Comparison of ENCODE assay signal across 13 cellular contexts in the genomic region with DNA sequence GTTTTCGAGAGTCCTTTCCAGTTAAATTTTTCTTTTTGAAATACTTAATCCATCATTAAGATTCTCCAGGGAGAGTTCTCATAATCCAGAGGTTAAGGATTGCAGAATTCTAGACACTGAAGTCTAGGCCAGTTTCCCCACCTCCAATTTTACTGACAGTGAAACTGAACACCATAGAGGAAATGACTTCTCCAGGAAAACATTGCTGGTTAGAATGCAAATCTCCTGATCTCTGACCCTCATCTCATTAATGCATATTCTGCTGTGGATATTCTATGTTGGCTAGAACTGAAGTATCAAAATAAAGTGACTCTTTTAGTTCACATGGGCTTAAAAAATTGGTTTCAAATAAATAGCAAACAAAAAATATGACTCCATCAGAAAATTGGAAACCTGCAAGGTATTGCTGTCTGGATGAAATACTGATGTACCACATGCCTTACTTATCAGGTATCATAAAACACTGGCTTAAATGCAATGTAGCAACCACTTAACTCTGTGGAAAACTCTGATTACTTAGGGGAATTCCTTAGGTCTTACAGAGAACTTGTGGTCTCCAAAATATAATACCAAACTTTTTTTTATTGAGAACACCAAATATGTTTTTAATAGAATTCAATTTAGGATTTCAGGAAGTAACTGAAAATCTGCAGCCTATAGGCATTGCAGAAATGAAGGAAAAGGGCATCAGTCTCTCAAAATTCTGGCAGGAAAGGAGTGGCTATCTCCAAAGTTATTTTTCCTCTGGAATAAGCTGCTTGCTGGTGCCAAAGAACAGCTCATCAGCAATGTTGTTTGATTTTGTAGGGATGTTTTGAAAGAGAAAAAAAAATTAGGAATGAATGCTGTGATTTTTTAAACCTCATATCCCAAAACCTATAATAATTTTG.
DNase-seq lines count a peak whose midpoint lies in the region; TF ChIP-seq lines count a peak whose summit lies in the region.
"Had no signal": no experiment of that assay in that cellular context is flagged by ENCODE, and none has a peak within 500 bp of the region (broad histone marks: within the 10 kb centered on the region; RNA-seq: fewer than 3 reads in every experiment).

No MANE protein-coding gene starts in this region.

- peak overlapping the region; percentile 20 to 57 for H3K27ac ChIP-seq in coronary artery
- H3K27ac ChIP-seq in vagina = no peak overlapping the region
- no peak overlapping the region for H3K27ac ChIP-seq in neuronal stem cell (replicated peaks; ENCODE audit: low read length)

- H2BK5ac ChIP-seq in neuronal stem cell (ENCODE audit: low read length) = no peak overlapping the region

- no peaks in the 10 kb centered on the region for H3K79me2 ChIP-seq in Loucy (ENCODE audit: insufficient read depth, low read length)

- H4K91ac ChIP-seq in neuronal stem cell (ENCODE audit: low read depth, low read length, poor library complexity) = no peak overlapping the region

- H2AFZ ChIP-seq in Loucy (ENCODE audit: low read length) (peak overlapping the region; percentile 6; the same call in 1 of the 2 replicates), neuronal stem cell (ENCODE audit: low read length) (no peak overlapping the region)

- no peak overlapping the region for H3K4me2 ChIP-seq in Loucy (ENCODE audit: low read depth, low read length, poor library complexity, severe bottlenecking)
- no peak overlapping the region for H3K4me2 ChIP-seq in neuronal stem cell (ENCODE audit: insufficient read depth, low read length, poor library complexity, severe bottlenecking)

- no peaks in the 10 kb centered on the region for H3K79me1 ChIP-seq in neuronal stem cell (ENCODE audit: low read depth, low read length)

- no peaks in the 10 kb centered on the region for H4K20me1 ChIP-seq in Loucy (ENCODE audit: insufficient read depth, low read length, poor library complexity, severe bottlenecking)

- H3K9ac ChIP-seq in Loucy (ENCODE audit: low read depth, low read length, poor library complexity, severe bottlenecking) (no peak overlapping the region), neuronal stem cell (ENCODE audit: low read depth, low read length, poor library complexity) (no peak overlapping the region)

- no peak overlapping the region for H2BK120ac ChIP-seq in neuronal stem cell (ENCODE audit: low read depth, low read length)

- no peak overlapping the region for H2BK15ac ChIP-seq in neuronal stem cell (ENCODE audit: low read length)

- intact Hi-C loops in vagina (cut with DNase I) = no loop called here

- no peaks in the 10 kb centered on the region for H3K36me3 ChIP-seq in Loucy (ENCODE audit: insufficient read depth, low read length)
- no peaks in the 10 kb centered on the region for H3K36me3 ChIP-seq in vagina
- H3K36me3 ChIP-seq in neuronal stem cell (replicated peaks in 1 of 2; ENCODE audit: control insufficient read depth in 2 of 2, insufficient read depth in 2 of 2, low read length in 2 of 2) = no peaks in the 10 kb centered on the region

- H3K23ac ChIP-seq in neuronal stem cell (ENCODE audit: low read depth, low read length, poor library complexity) = no peak overlapping the region

- DNase-seq in AG10803 (ENCODE audit: low read depth) (peak; percentile 85), coronary artery (ENCODE audit: low spot score) (no peak), lung microvascular endothelial cell (ENCODE audit: low read depth in 2 of 2) (peak; percentile 64 to 72), hypothalamus (lab: John Stamatoyannopoulos, UW) (no peak), vagina (ENCODE audit: extremely low spot score in 2 of 2) (no peak), neuronal stem cell (ENCODE audit: low spot score) (no peak)
- DNase-seq in activated CD4-positive, alpha-beta T cell treated with anti-CD3 and anti-CD28 coated beads for 48 hours = no peak
- DNase-seq: activated CD4-positive, CD25-positive, alpha-beta regulatory T cell treated with anti-CD3 and anti-CD28 coated beads, Interleukin-2, amount 50 U/mL, for 72 hours; activated T-cell treated with anti-CD3 and anti-CD28 coated beads, Interleukin-2, amount 50 U/mL, for 4 hours; KG1; NCI-H2081 treated with DMSO at 0.1 percent for 48 hours; T-cell had no signal

- no peak overlapping the region for H3K18ac ChIP-seq in neuronal stem cell (ENCODE audit: low read length)

- H3K4me1 ChIP-seq in Loucy (ENCODE audit: insufficient read depth, low read length, poor library complexity, severe bottlenecking) (peaks cover 9% of the 10 kb centered on the region), vagina (peaks cover 16% of the 10 kb centered on the region), neuronal stem cell (ENCODE audit: control insufficient read depth in 2 of 2, insufficient read depth in 1 of 2, low read depth in 1 of 2, low read length in 2 of 2) (no peaks in the 10 kb centered on the region)

- TF ChIP-seq POLR2A in vagina (IDR thresholded peaks at IDR 0.05) = no peak

- H3K9me2 ChIP-seq in Loucy (replicated peaks; ENCODE audit: low read depth, low read length) = no peaks in the 10 kb centered on the region

- H3K4ac ChIP-seq in neuronal stem cell (ENCODE audit: low read length) = no peak overlapping the region

- no peaks in the 10 kb centered on the region for H3F3A ChIP-seq in Loucy (ENCODE audit: low read depth)

- H3K4me3 ChIP-seq in AG10803 (ENCODE audit: low read length) = no peak overlapping the region
- no peak overlapping the region for H3K4me3 ChIP-seq in Loucy (ENCODE audit: low read length, poor library complexity, severe bottlenecking)
- no peak overlapping the region for H3K4me3 ChIP-seq in coronary artery
- no peak overlapping the region for H3K4me3 ChIP-seq in vagina
- H3K4me3 ChIP-seq in neuronal stem cell (ENCODE audit: low read length in 2 of 2) = no peak overlapping the region

- H2BK12ac ChIP-seq in neuronal stem cell (ENCODE audit: low read length) = no peak overlapping the region

- no peak overlapping the region for H2AK5ac ChIP-seq in neuronal stem cell (ENCODE audit: low read depth, low read length)

- WGBS in neuronal stem cell (ENCODE audit: extremely low coverage in 2 of 2, insufficient read length in 2 of 2, insufficient replicate concordance in 1 of 2), 2 donors = no CpG with 5 or more reads among the region's 1 CpG

- H4K8ac ChIP-seq in neuronal stem cell (ENCODE audit: low read depth, low read length) = no peak overlapping the region

- H3K14ac ChIP-seq in neuronal stem cell (ENCODE audit: low read length) = no peak overlapping the region

- TF ChIP-seq CTCF in AG10803 (conservative IDR thresholded peaks at IDR 0.05; ENCODE audit: low read length) (no peak), Loucy (conservative IDR thresholded peaks at IDR 0.05; ENCODE audit: low read length) (no peak), coronary artery (IDR thresholded peaks at IDR 0.05) (no peak), vagina (IDR thresholded peaks at IDR 0.05) (no peak)

- no peaks in the 10 kb centered on the region for H3K9me3 ChIP-seq in Loucy (ENCODE audit: insufficient read depth, low read depth, low read length)
- no peaks in the 10 kb centered on the region for H3K9me3 ChIP-seq in vagina
- no peaks in the 10 kb centered on the region for H3K9me3 ChIP-seq in neuronal stem cell (replicated peaks in 1 of 2; ENCODE audit: control insufficient read depth in 2 of 2, insufficient read depth in 1 of 2, low read depth in 1 of 2, low read length in 2 of 2)

- no peaks in the 10 kb centered on the region for H3K27me3 ChIP-seq in Loucy (ENCODE audit: insufficient read depth, low read length, poor library complexity, severe bottlenecking)
- H3K27me3 ChIP-seq in vagina = no peaks in the 10 kb centered on the region
- no peaks in the 10 kb centered on the region for H3K27me3 ChIP-seq in neuronal stem cell (ENCODE audit: control insufficient read depth in 3 of 3, insufficient read depth in 3 of 3, low read depth in 1 of 3, low read length in 3 of 3)

Comparison
In these comparisons a context has a peak if more than half of its experiments do, and no peak if none do; other contexts are left out.
1. DNase-seq: peak in AG10803 (single experiment) and lung microvascular endothelial cell (2 of 2); none in coronary artery (single experiment), activated CD4-positive, alpha-beta T cell treated with anti-CD3 and anti-CD28 coated beads for 48 hours (single experiment), hypothalamus (0 of 51), vagina (0 of 2) and neuronal stem cell (single experiment).
2. H3K27ac ChIP-seq: peak in coronary artery (2 of 2); none in vagina (single experiment) and neuronal stem cell (single experiment).